15 cellular contexts compared by ENCODE assay signal in the genomic region with DNA sequence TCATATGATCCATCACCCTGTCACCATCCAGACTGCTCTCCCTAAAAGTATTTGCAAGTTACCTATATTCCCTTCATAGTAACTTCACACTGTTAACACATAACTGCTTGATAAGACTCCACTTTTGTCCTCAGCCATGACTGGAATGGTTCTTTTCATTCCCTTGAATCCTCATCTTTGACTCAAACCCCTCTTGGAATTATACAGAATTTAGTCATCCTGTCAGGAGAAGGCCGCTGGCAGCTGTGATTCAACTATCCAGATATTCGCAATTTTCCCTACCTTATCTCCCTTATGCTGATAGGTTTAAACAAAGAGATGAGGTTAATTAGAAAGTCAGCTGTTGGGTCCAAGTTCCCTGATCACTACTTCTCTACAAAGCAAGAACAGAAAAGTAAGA.
A peak's percentile ranks its signal among the peaks of the same experiment; 100 is the strongest.
DNase-seq lines count a peak whose midpoint lies in the region; ATAC-seq and TF ChIP-seq lines count a peak whose summit lies in the region.
"Had no signal": no experiment of that assay in that cellular context is flagged by ENCODE, and none has a peak within 500 bp of the region (broad histone marks: within the 10 kb centered on the region; RNA-seq: fewer than 3 reads in every experiment).

No MANE protein-coding gene starts in this region.

- no peak overlapping the region for H3K18ac ChIP-seq in mesenchymal stem cell (ENCODE audit: low read depth in 1 of 2, low read length in 2 of 2)

- no peak overlapping the region for H3K4me3 ChIP-seq in mesenchymal stem cell (ENCODE audit: insufficient read depth in 1 of 2, low read depth in 1 of 2, low read length in 2 of 2)
- H3K4me3 ChIP-seq in spleen: no peak overlapping the region
- no peak overlapping the region for H3K4me3 ChIP-seq in SK-N-SH (ENCODE audit: low read depth in 2 of 2, low read length in 1 of 2)
- H3K4me3 ChIP-seq: BLaER1 treated with 17β-estradiol and CSF1 and Interleukin-3, amounts not matched to agents 10 nM and 100 nM; HAP-1 had no signal

- peak; percentile 24 for DNase-seq in ELR (ENCODE audit: low read depth)
- peak; percentile 13 for DNase-seq in HT1080 (ENCODE audit: low read depth)
- peak; percentile 15 for DNase-seq in mesenchymal stem cell
- DNase-seq in spleen: no peak
- DNase-seq in HK-2 (ENCODE audit: unreplicated experiment): no peak
- no peak for DNase-seq in retina
- DNase-seq in SK-N-SH: no peak
- DNase-seq: Calu3; CD8-positive, alpha-beta T cell; DMS79 treated with DMSO at 0.1 percent for 48 hours; GDM1; KG1 had no signal

- POLR2A ChIA-PET in SK-N-SH (lab: Yijun Ruan, JAX): no interaction called here

- ATAC-seq in GM18867 (IDR thresholded peaks at IDR 0.05; ENCODE audit: unreplicated experiment): no peak
- ATAC-seq: CD8-positive, alpha-beta T cell had no signal

- H3K9me3 ChIP-seq in mesenchymal stem cell (ENCODE audit: control insufficient read depth, low read length) (peaks cover 3% of the 10 kb centered on the region), spleen (no peaks in the 10 kb centered on the region), SK-N-SH (no peaks in the 10 kb centered on the region)
- H3K9me3 ChIP-seq: BLaER1 treated with 17β-estradiol and CSF1 and Interleukin-3, amounts not matched to agents 10 nM and 100 nM; HAP-1 had no signal

- TF ChIP-seq CTCF in spleen (IDR thresholded peaks at IDR 0.05 in 8 of 11, conservative IDR thresholded peaks at IDR 0.05 in 3 of 11): no peak
- no peak for TF ChIP-seq CTCF in SK-N-SH (IDR thresholded peaks at IDR 0.05)

- TF ChIP-seq POLR2A in spleen (IDR thresholded peaks at IDR 0.05): no peak

- H2BK15ac ChIP-seq in mesenchymal stem cell (ENCODE audit: low read depth, poor library complexity, severe bottlenecking): no peak overlapping the region

- H2AFZ ChIP-seq in mesenchymal stem cell (ENCODE audit: low read depth, low read length): no peak overlapping the region
- no peak overlapping the region for H2AFZ ChIP-seq in SK-N-SH (ENCODE audit: low read depth)

- WGBS in mesenchymal stem cell: no CpG with 5 or more reads among the region's 2 CpGs
- WGBS in spleen, 5 donors: 77 to 97% (median 85%) methylated on average over 2 of the region's 2 CpGs
- 4% methylated on average over 2 of the region's 2 CpGs for WGBS in SK-N-SH (ENCODE audit: low lambda C conversion rate)

- H3K14ac ChIP-seq in mesenchymal stem cell (ENCODE audit: low read length in 2 of 2): no peak overlapping the region

- H3K36me3 ChIP-seq in mesenchymal stem cell (ENCODE audit: control insufficient read depth in 1 of 2, insufficient read depth in 2 of 2, low read depth in 1 of 2, low read length in 2 of 2) (no peaks in the 10 kb centered on the region), spleen (no peaks in the 10 kb centered on the region), SK-N-SH (replicated peaks in 1 of 2; ENCODE audit: control insufficient read depth in 1 of 2, insufficient read depth in 2 of 2, low read length in 1 of 2) (no peaks in the 10 kb centered on the region)
- H3K36me3 ChIP-seq: BLaER1 treated with 17β-estradiol and CSF1 and Interleukin-3, amounts not matched to agents 10 nM and 100 nM; HAP-1 had no signal

- TF ChIP-seq EP300 in SK-N-SH (IDR thresholded peaks at IDR 0.05; ENCODE audit: borderline replicate concordance in 1 of 2, low read depth in 1 of 2, low read length in 1 of 2): no peak

- H2BK120ac ChIP-seq in mesenchymal stem cell (ENCODE audit: low read depth, low read length): no peak overlapping the region

- no peak for TF ChIP-seq RAD21 in SK-N-SH (IDR thresholded peaks at IDR 0.05; ENCODE audit: low read length)

- no peak overlapping the region for H2BK12ac ChIP-seq in mesenchymal stem cell (ENCODE audit: low read length in 2 of 2)

- no peaks in the 10 kb centered on the region for H3K79me2 ChIP-seq in SK-N-SH (ENCODE audit: insufficient read depth)

- H3K27me3 ChIP-seq in mesenchymal stem cell (ENCODE audit: control insufficient read depth in 1 of 2, insufficient read depth in 1 of 2, low read length in 2 of 2) (no peaks in the 10 kb centered on the region), spleen (replicated peaks in 1 of 7) (no peaks in the 10 kb centered on the region), SK-N-SH (ENCODE audit: insufficient read depth) (no peaks in the 10 kb centered on the region)
- H3K27me3 ChIP-seq: BLaER1 treated with 17β-estradiol and CSF1 and Interleukin-3, amounts not matched to agents 10 nM and 100 nM had no signal

- no peak overlapping the region for H4K8ac ChIP-seq in mesenchymal stem cell (ENCODE audit: low read length)

- H3K4me2 ChIP-seq in mesenchymal stem cell (ENCODE audit: low read length, poor library complexity, severe bottlenecking) (no peak overlapping the region), SK-N-SH (no peak overlapping the region)
- H3K4me2 ChIP-seq: BLaER1 treated with 17β-estradiol and CSF1 and Interleukin-3, amounts not matched to agents 10 nM and 100 nM had no signal

- no peaks in the 10 kb centered on the region for H3K9me2 ChIP-seq in SK-N-SH

- H3K9ac ChIP-seq in mesenchymal stem cell (ENCODE audit: low read length): no peak overlapping the region
- H3K9ac ChIP-seq in SK-N-SH: no peak overlapping the region
- H3K9ac ChIP-seq: BLaER1 treated with 17β-estradiol and CSF1 and Interleukin-3, amounts not matched to agents 10 nM and 100 nM had no signal

- H3F3A ChIP-seq in SK-N-SH (replicated peaks; ENCODE audit: insufficient read depth): no peaks in the 10 kb centered on the region

- intact Hi-C loops in spleen (cut with DNase I; ENCODE audit: low total_unique reads): no loop called here

- H4K91ac ChIP-seq in mesenchymal stem cell (ENCODE audit: low read length): no peak overlapping the region

- H3K79me1 ChIP-seq in mesenchymal stem cell (replicated peaks; ENCODE audit: low read length, poor library complexity, severe bottlenecking): no peaks in the 10 kb centered on the region

- no peaks in the 10 kb centered on the region for H3K4me1 ChIP-seq in mesenchymal stem cell (ENCODE audit: control insufficient read depth, insufficient read depth, low read depth, low read length)
- H3K4me1 ChIP-seq in spleen: no peaks in the 10 kb centered on the region
- H3K4me1 ChIP-seq in SK-N-SH (ENCODE audit: control insufficient read depth in 1 of 2, insufficient read depth in 2 of 2, low read depth in 1 of 2, low read length in 1 of 2): no peaks in the 10 kb centered on the region
- H3K4me1 ChIP-seq: BLaER1 treated with 17β-estradiol and CSF1 and Interleukin-3, amounts not matched to agents 10 nM and 100 nM; HAP-1 had no signal

- no peak overlapping the region for H3K4ac ChIP-seq in mesenchymal stem cell (ENCODE audit: low read depth in 1 of 2, low read length in 2 of 2)

- no peaks in the 10 kb centered on the region for H4K20me1 ChIP-seq in SK-N-SH (ENCODE audit: insufficient read depth)
- H4K20me1 ChIP-seq: BLaER1 treated with 17β-estradiol and CSF1 and Interleukin-3, amounts not matched to agents 10 nM and 100 nM had no signal

- H2AK5ac ChIP-seq in mesenchymal stem cell (ENCODE audit: low read length, severe bottlenecking): no peak overlapping the region

- no peak overlapping the region for H3K23ac ChIP-seq in mesenchymal stem cell (ENCODE audit: low read length in 2 of 2)

- H3K27ac ChIP-seq in mesenchymal stem cell (ENCODE audit: low read length, poor library complexity, severe bottlenecking): no peak overlapping the region
- H3K27ac ChIP-seq in spleen: peak overlapping the region in 5 of 8 donors; percentile 58 to 77 (median 67)
- no peak overlapping the region for H3K27ac ChIP-seq in SK-N-SH (ENCODE audit: low read depth in 2 of 2, low read length in 1 of 2)
- H3K27ac ChIP-seq: BLaER1 treated with 17β-estradiol and CSF1 and Interleukin-3, amounts not matched to agents 10 nM and 100 nM had no signal

- CTCF ChIA-PET in SK-N-SH (lab: Yijun Ruan, JAX): no interaction called here

- no peak overlapping the region for H2BK5ac ChIP-seq in mesenchymal stem cell (ENCODE audit: low read depth, low read length, poor library complexity, severe bottlenecking)

TF ChIP-seq in SK-N-SH, 30 proteins besides CTCF, POLR2A, EP300 and RAD21 (continues in another document):
- TF ChIP-seq, protein P1, sequence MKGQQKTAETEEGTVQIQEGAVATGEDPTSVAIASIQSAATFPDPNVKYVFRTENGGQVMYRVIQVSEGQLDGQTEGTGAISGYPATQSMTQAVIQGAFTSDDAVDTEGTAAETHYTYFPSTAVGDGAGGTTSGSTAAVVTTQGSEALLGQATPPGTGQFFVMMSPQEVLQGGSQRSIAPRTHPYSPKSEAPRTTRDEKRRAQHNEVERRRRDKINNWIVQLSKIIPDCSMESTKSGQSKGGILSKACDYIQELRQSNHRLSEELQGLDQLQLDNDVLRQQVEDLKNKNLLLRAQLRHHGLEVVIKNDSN (IDR thresholded peaks at IDR 0.05; ENCODE audit: borderline replicate concordance, low read depth): no peak
- TF ChIP-seq, protein P2, sequence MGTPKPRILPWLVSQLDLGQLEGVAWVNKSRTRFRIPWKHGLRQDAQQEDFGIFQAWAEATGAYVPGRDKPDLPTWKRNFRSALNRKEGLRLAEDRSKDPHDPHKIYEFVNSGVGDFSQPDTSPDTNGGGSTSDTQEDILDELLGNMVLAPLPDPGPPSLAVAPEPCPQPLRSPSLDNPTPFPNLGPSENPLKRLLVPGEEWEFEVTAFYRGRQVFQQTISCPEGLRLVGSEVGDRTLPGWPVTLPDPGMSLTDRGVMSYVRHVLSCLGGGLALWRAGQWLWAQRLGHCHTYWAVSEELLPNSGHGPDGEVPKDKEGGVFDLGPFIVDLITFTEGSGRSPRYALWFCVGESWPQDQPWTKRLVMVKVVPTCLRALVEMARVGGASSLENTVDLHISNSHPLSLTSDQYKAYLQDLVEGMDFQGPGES (IDR thresholded peaks at IDR 0.05; ENCODE audit: low read depth, low read length): no peak
- TF ChIP-seq GATA2 (CRISPR knock-in tag; IDR thresholded peaks at IDR 0.05) (no peak), FOSL2 (IDR thresholded peaks at IDR 0.05; ENCODE audit: borderline replicate concordance, low read depth) (no peak), RXRA (IDR thresholded peaks at IDR 0.05; ENCODE audit: borderline replicate concordance, low read depth) (no peak), RCOR1 (IDR thresholded peaks at IDR 0.05; ENCODE audit: low read length) (no peak)
- TF ChIP-seq, protein P3, sequence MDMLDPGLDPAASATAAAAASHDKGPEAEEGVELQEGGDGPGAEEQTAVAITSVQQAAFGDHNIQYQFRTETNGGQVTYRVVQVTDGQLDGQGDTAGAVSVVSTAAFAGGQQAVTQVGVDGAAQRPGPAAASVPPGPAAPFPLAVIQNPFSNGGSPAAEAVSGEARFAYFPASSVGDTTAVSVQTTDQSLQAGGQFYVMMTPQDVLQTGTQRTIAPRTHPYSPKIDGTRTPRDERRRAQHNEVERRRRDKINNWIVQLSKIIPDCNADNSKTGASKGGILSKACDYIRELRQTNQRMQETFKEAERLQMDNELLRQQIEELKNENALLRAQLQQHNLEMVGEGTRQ (IDR thresholded peaks at IDR 0.05; ENCODE audit: borderline replicate concordance, low read depth, low read length): no peak

Comparison
In these comparisons a context has a peak if more than half of its experiments do, and no peak if none do; other contexts are left out.
1. DNase-seq: peak in ELR (single experiment), HT1080 (single experiment) and mesenchymal stem cell (single experiment); none in spleen (single experiment), HK-2 (single experiment), retina (single experiment) and SK-N-SH (single experiment).
2. H3K27ac ChIP-seq: peak in spleen (5 of 8); none in mesenchymal stem cell (single experiment) and SK-N-SH (0 of 2).